17 cellular contexts compared by ENCODE assay signal in genomic region chr10:23696476-23696875, GRCh38.
"Had no signal": no experiment of that assay in that cellular context is flagged by ENCODE, and none has a peak within 500 bp of the region (broad histone marks: within the 10 kb centered on the region; RNA-seq: fewer than 3 reads in every experiment).

No MANE protein-coding gene starts in this region.

- H2AFZ ChIP-seq: parathyroid adenoma had no signal

- H3K79me2 ChIP-seq: parathyroid adenoma had no signal

- H3K4me1 ChIP-seq: parathyroid adenoma had no signal

- H3K4me2 ChIP-seq: smooth muscle cell had no signal

- DNase-seq: activated CD4-positive, alpha-beta T cell treated with anti-CD3 and anti-CD28 coated beads, Interleukin-2, amount 50 U/mL, for 48 hours; activated CD8-positive, alpha-beta memory T cell treated with anti-CD3 and anti-CD28 coated beads, Interleukin-2, amount 10 ng/mL, durations not matched to agents 7 days and 5 days; activated naive CD4-positive, alpha-beta T cell treated with Interleukin-2 at 50 U/mL for 16 hours; activated T-cell treated with anti-CD3 and anti-CD28 coated beads, Interleukin-2, amount 50 U/mL, for 1 hour; anterior cingulate cortex; effector CD8-positive, alpha-beta T cell; esophagus squamous epithelium; stimulated activated CD4-positive, alpha-beta T cell treated with anti-CD3 and anti-CD28 coated beads, Interleukin-4, amount 100 ng/mL, for 1 hour; WERI-Rb-1 had no signal

- H3K4me3 ChIP-seq: lung, thoracic aorta had no signal

- H3K36me3 ChIP-seq: esophagus squamous epithelium, neutrophil, thoracic aorta, WERI-Rb-1 had no signal

- H3K9ac ChIP-seq: parathyroid adenoma had no signal

- H3K27ac ChIP-seq: esophagus squamous epithelium, neutrophil, parathyroid adenoma, thoracic aorta, WERI-Rb-1 had no signal

- ATAC-seq: activated CD8-positive, alpha-beta memory T cell treated with anti-CD3 and anti-CD28 coated beads, Interleukin-2, amount 10 ng/mL, durations not matched to agents 7 days and 5 days; sciatic nerve had no signal

- FAIRE-seq: endothelial cell of umbilical vein, islet of Langerhans had no signal

- H3K9me3 ChIP-seq: esophagus squamous epithelium, neutrophil, thoracic aorta had no signal
